10 cellular contexts compared by ENCODE assay signal in the genomic region with DNA sequence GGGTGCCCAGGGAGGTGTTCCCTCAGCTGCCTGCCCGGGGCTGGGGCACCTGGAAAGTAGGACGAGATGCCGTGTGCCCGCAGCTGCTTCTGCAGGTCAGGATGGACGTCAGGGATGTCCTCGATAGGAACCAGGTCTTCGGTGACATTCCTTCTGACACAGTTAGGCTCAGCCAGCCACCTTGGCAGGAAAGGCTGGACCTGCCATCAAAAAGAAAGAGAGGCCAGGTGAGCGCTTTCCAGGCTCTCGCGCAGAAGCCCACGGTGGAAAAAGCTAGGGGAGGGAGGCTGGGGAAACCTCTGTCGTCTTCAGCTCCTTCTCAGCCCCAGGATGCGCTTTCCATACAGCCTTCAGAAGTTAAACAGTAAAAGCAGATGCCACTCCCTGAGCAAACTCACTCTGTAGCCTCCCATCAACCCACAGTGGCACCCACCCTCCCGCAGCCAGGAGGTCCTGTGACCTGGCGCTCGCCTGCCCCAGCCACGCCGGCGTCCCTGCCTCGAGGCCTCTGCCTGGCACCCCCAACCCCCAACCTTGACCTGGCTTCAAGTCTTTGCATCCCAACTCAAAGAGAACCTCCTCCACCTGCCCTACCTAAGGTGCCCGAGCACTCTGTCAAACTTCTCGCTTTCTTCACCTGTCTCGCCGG. TPM values are rescaled to one million over a fixed set of nuclear protein-coding genes. Genes with fewer than 3 reads are reported as not detected.
DNase-seq lines count a peak whose midpoint lies in the region; ATAC-seq, FAIRE-seq and TF ChIP-seq lines count a peak whose summit lies in the region.
"Had no signal": no experiment of that assay in that cellular context is flagged by ENCODE, and none has a peak within 500 bp of the region (broad histone marks: within the 10 kb centered on the region; RNA-seq: fewer than 3 reads in every experiment).

No MANE protein-coding gene starts in this region.

- no peaks in the 10 kb centered on the region for H3K27me3 ChIP-seq in Caco-2 (replicated peaks; ENCODE audit: control insufficient read depth, insufficient read depth, low read length)
- H3K27me3 ChIP-seq in PC-3 (ENCODE audit: low read length) = no peaks in the 10 kb centered on the region
- no peaks in the 10 kb centered on the region for H3K27me3 ChIP-seq in esophagus (ENCODE audit: control insufficient read depth in 1 of 2, insufficient read depth in 2 of 2, low read length in 2 of 2)
- H3K27me3 ChIP-seq in pancreas = no peaks in the 10 kb centered on the region

- H3K9me3 Mint-ChIP-seq in Caco-2 (ENCODE audit: unreplicated experiment) = no peaks in the 10 kb centered on the region

- intact Hi-C loops in Caco-2 (cut with micrococcal nuclease; ENCODE audit: unreplicated experiment) (no loop called here), PC-3 (cut with micrococcal nuclease) (no loop called here), pancreas (cut with DNase I) (no loop called here), sciatic nerve (cut with DNase I) (no loop called here)

- H3K27ac ChIP-seq in PC-3 (ENCODE audit: low read length) = no peak overlapping the region
- H3K27ac ChIP-seq in esophagus (ENCODE audit: low read depth in 2 of 2, low read length in 1 of 2) = no peak overlapping the region
- no peak overlapping the region for H3K27ac ChIP-seq in pancreas

- no peaks in the 10 kb centered on the region for H3K4me1 Mint-ChIP-seq in Caco-2 (ENCODE audit: low read depth, unreplicated experiment)

- H3K4me3 ChIP-seq in Caco-2 (ENCODE audit: low read depth, low read length) = peak overlapping the region; percentile 90
- H3K4me3 ChIP-seq in PC-3 (ENCODE audit: low read length) = peak overlapping the region; percentile 86
- H3K4me3 ChIP-seq in esophagus (ENCODE audit: low read depth in 1 of 2, low read length in 2 of 2) = peak overlapping the region; percentile 88 to 100
- peak overlapping the region; percentile 68 to 95 (median 91) for H3K4me3 ChIP-seq in pancreas

- H3K36me3 ChIP-seq in Caco-2 (ENCODE audit: control insufficient read depth, insufficient read depth, low read length) (no peaks in the 10 kb centered on the region; the same call in none of the 2 replicates), PC-3 (ENCODE audit: low read depth, low read length) (peaks cover 47% of the 10 kb centered on the region), esophagus (ENCODE audit: control insufficient read depth in 2 of 2, insufficient read depth in 2 of 2, low read length in 1 of 2) (peaks cover 13 to 36% of the 10 kb centered on the region in 2 donors), pancreas (peaks cover 0 to 34% (median 19%) of the 10 kb centered on the region in 3 donors)

- BruUV-seq in Caco-2 (replicated peaks; lab: Mats Ljungman, UMichigan) = TSS peak; percentile 28
- no TSS peak for BruUV-seq in PC-3 (replicated peaks; lab: Mats Ljungman, UMichigan)

- TF ChIP-seq CTCF in Caco-2 (IDR thresholded peaks at IDR 0.05; ENCODE audit: insufficient read depth in 1 of 2, low read depth in 1 of 2, low read length in 1 of 2, severe bottlenecking in 1 of 2, unreplicated experiment in 1 of 2) (no peak), PC-3 (conservative IDR thresholded peaks at IDR 0.05; ENCODE audit: low read depth, low read length) (no peak), pancreas (IDR thresholded peaks at IDR 0.05) (no peak)

- H2AFZ ChIP-seq in PC-3 (ENCODE audit: low read length) = no peak overlapping the region

- H3K27ac Mint-ChIP-seq in Caco-2 (ENCODE audit: unreplicated experiment) = peak overlapping the region; percentile 45

- peaks cover 58% of the 10 kb centered on the region for H3K79me2 ChIP-seq in PC-3 (ENCODE audit: low read length)

- CTCF ChIA-PET in Caco-2 (lab: Charles Lee) (no interaction called here), PC-3 (lab: Charles Lee) (no interaction called here)

- H3K9me2 ChIP-seq in PC-3 (replicated peaks; ENCODE audit: low read length) = no peaks in the 10 kb centered on the region

- H3K4me3 Mint-ChIP-seq in Caco-2 (ENCODE audit: unreplicated experiment) = peak overlapping the region; percentile 85

- no peaks in the 10 kb centered on the region for H3F3A ChIP-seq in PC-3 (ENCODE audit: low read length, unreplicated experiment)

- H3K4me1 ChIP-seq in Caco-2 = peaks cover 6% of the 10 kb centered on the region
- H3K4me1 ChIP-seq in PC-3 (ENCODE audit: insufficient read depth, low read length) = peaks cover 18% of the 10 kb centered on the region; the same call in 1 of the 2 replicates
- peaks cover 6 to 21% of the 10 kb centered on the region in 2 donors for H3K4me1 ChIP-seq in esophagus (ENCODE audit: control insufficient read depth in 2 of 2, insufficient read depth in 2 of 2, low read length in 1 of 2)
- peaks cover 4 to 16% (median 8%) of the 10 kb centered on the region in 3 donors for H3K4me1 ChIP-seq in pancreas

- 71 to 73% methylated on average over 24 of the region's 24 CpGs for WGBS in esophagus, 2 donors
- WGBS in pancreas, 2 donors = 64 to 71% methylated on average over 24 of the region's 24 CpGs

- peaks cover 53% of the 10 kb centered on the region for H3K36me3 Mint-ChIP-seq in Caco-2 (ENCODE audit: insufficient read depth, unreplicated experiment)

- H3K27me3 Mint-ChIP-seq in Caco-2 (ENCODE audit: insufficient read depth, unreplicated experiment) = no peaks in the 10 kb centered on the region

- peak overlapping the region; percentile 97 for H3K4me2 ChIP-seq in PC-3 (ENCODE audit: low read length)

- no peak for FAIRE-seq in pancreas (lab: Jason Lieb, UNC)
- FAIRE-seq: colon had no signal

- peak overlapping the region; percentile 98 for H3K9ac ChIP-seq in PC-3 (ENCODE audit: low read length)

- DNase-seq in Caco-2 = no peak
- no peak for DNase-seq in PC-3
- peak in 2 of 6 donors; percentile 16 to 67 for DNase-seq in pancreas
- no peak for DNase-seq in foreskin melanocyte
- no peak for DNase-seq in sciatic nerve (ENCODE audit: low spot score)
- DNase-seq: stimulated activated CD8-positive, alpha-beta memory T cell treated with anti-CD3 and anti-CD28 coated beads, Interleukin-4, amount 100 ng/mL, for 48 hours had no signal

- H3K9me3 ChIP-seq in Caco-2 = no peaks in the 10 kb centered on the region
- H3K9me3 ChIP-seq in PC-3 (ENCODE audit: low read length) = no peaks in the 10 kb centered on the region
- H3K9me3 ChIP-seq in esophagus (ENCODE audit: control insufficient read depth in 2 of 2, insufficient read depth in 1 of 2, low read depth in 1 of 2, low read length in 1 of 2) = no peaks in the 10 kb centered on the region
- no peaks in the 10 kb centered on the region for H3K9me3 ChIP-seq in pancreas

- 0 out of 2 replicates have a peak, but pooled peaks cover 6% of the 10 kb centered on the region for H4K20me1 ChIP-seq in PC-3 (ENCODE audit: low read length)

- ATAC-seq in PC-3 = no peak
- no peak for ATAC-seq in pancreas
- no peak for ATAC-seq in sciatic nerve
- no peak for ATAC-seq in GM18870 (IDR thresholded peaks at IDR 0.05; ENCODE audit: unreplicated experiment)
- no peak for ATAC-seq in GM21515 (IDR thresholded peaks at IDR 0.05; ENCODE audit: unreplicated experiment)

- POLR2A ChIA-PET in Caco-2 (lab: Charles Lee) (no interaction called here), PC-3 (lab: Charles Lee; ENCODE audit: unreplicated experiment) (no interaction called here)

RNA-seq across cellular contexts. Expression of a gene that starts 1.3 kb away (rescaled TPM):
- total RNA-seq in Caco-2 (2022) (35.5 and 40.4 TPM in 2 replicates), PC-3 (2014; rRNA removed) (26.7 and 37.9 TPM in 2 replicates), pancreas (10 to 100 TPM in 4 of 6 donors, 1 to 10 TPM in 2; 7.8 to 15.6 (median 12.4) TPM), sciatic nerve (17.7 TPM)
- polyA plus RNA-seq in esophagus (10 to 100 TPM; 12.3 to 20.4 TPM), pancreas (10 to 100 TPM; 32.9 to 46.7 TPM)

RNA-seq across cellular contexts. Expression of a gene that starts 1.5 kb away (rescaled TPM):
- total RNA-seq in Caco-2 (2022) = 39.6 and 40.7 TPM in 2 replicates
- total RNA-seq in PC-3 (2014; rRNA removed) = 44.4 and 48.3 TPM in 2 replicates
- 10 to 100 TPM; 20.6 to 22.7 TPM for polyA plus RNA-seq in esophagus
- 10 to 100 TPM in 1 of 6 donors, 1 to 10 TPM in 5; 6.8 to 10.9 (median 8.1) TPM for total RNA-seq in pancreas
- 10 to 100 TPM; 32.8 to 45.8 TPM for polyA plus RNA-seq in pancreas
- total RNA-seq in sciatic nerve = 14.5 TPM
